Comparison of ENCODE assay signal across 10 cellular contexts in genomic region chr6:116251568-116252384, GRCh38. TPM values are rescaled to one million over a fixed set of nuclear protein-coding genes. Genes with fewer than 3 reads are reported as not detected.
DNase-seq lines count a peak whose midpoint lies in the region; ATAC-seq and TF ChIP-seq lines count a peak whose summit lies in the region.
"Had no signal": no experiment of that assay in that cellular context is flagged by ENCODE, and none has a peak within 500 bp of the region (broad histone marks: within the 10 kb centered on the region; RNA-seq: fewer than 3 reads in every experiment).

No MANE protein-coding gene starts in this region.

- CTCF ChIA-PET in CD4-positive, alpha-beta memory T cell (lab: Charles Lee; ENCODE audit: partially characterized antibody): interaction anchor here (0.8 to 5.3 kb wide), 3 partner anchors 18 to 36 kb away, joined by 3 to 28 read pairs (median 5); no protein-coding TSS in a partner anchor
- CTCF ChIA-PET in naive thymus-derived CD4-positive, alpha-beta T cell (lab: Charles Lee): no interaction called here

- H3F3A ChIP-seq in Loucy (ENCODE audit: low read depth): no peaks in the 10 kb centered on the region

- no peak for ATAC-seq in naive thymus-derived CD4-positive, alpha-beta T cell

- no peaks in the 10 kb centered on the region for H3K36me3 ChIP-seq in CD4-positive, alpha-beta memory T cell (ENCODE audit: insufficient read depth, low read length)
- H3K36me3 ChIP-seq in Loucy (ENCODE audit: insufficient read depth, low read length): no peaks in the 10 kb centered on the region
- no peaks in the 10 kb centered on the region for H3K36me3 ChIP-seq in naive thymus-derived CD4-positive, alpha-beta T cell (ENCODE audit: control insufficient read depth in 2 of 3, insufficient read depth in 3 of 3, low read length in 3 of 3)

- H3K27ac ChIP-seq in CD4-positive, alpha-beta memory T cell (ENCODE audit: low read depth, low read length): peak overlapping the region; percentile 97
- peak overlapping the region; percentile 33 for H3K27ac ChIP-seq in cingulate gyrus (ENCODE audit: low read depth, low read length)
- H3K27ac ChIP-seq in naive thymus-derived CD4-positive, alpha-beta T cell (ENCODE audit: low read depth, low read length): no peak overlapping the region

- H3K9me3 ChIP-seq in CD4-positive, alpha-beta memory T cell (ENCODE audit: control insufficient read depth in 1 of 2, low read length in 2 of 2): no peaks in the 10 kb centered on the region
- no peaks in the 10 kb centered on the region for H3K9me3 ChIP-seq in Loucy (ENCODE audit: insufficient read depth, low read depth, low read length)
- no peaks in the 10 kb centered on the region for H3K9me3 ChIP-seq in naive thymus-derived CD4-positive, alpha-beta T cell (ENCODE audit: control insufficient read depth in 2 of 3, low read length in 3 of 3)

- H3K9me2 ChIP-seq in Loucy (replicated peaks; ENCODE audit: low read depth, low read length): no peaks in the 10 kb centered on the region

- H3K4me3 ChIP-seq in CD4-positive, alpha-beta memory T cell (ENCODE audit: low read length in 2 of 2): no peak overlapping the region
- H3K4me3 ChIP-seq in Loucy (ENCODE audit: low read length, poor library complexity, severe bottlenecking): peak overlapping the region; percentile 83
- H3K4me3 ChIP-seq in naive thymus-derived CD4-positive, alpha-beta T cell (ENCODE audit: low read length): no peak overlapping the region

- peaks cover 0 to 8% of the 10 kb centered on the region in 2 donors for H3K36me3 Mint-ChIP-seq in CD4-positive, alpha-beta memory T cell
- H3K36me3 Mint-ChIP-seq in naive thymus-derived CD4-positive, alpha-beta T cell: peaks cover 0 to 11% (median 4%) of the 10 kb centered on the region in 5 donors

- peak overlapping the region; percentile 50 for H3K9ac ChIP-seq in Loucy (ENCODE audit: low read depth, low read length, poor library complexity, severe bottlenecking)

- H3K4me1 ChIP-seq in CD4-positive, alpha-beta memory T cell (ENCODE audit: insufficient read depth, low read length): peaks cover 45% of the 10 kb centered on the region
- peaks cover 68% of the 10 kb centered on the region for H3K4me1 ChIP-seq in Loucy (ENCODE audit: insufficient read depth, low read length, poor library complexity, severe bottlenecking)
- H3K4me1 ChIP-seq in naive thymus-derived CD4-positive, alpha-beta T cell (ENCODE audit: control insufficient read depth in 2 of 2, insufficient read depth in 2 of 2, low read length in 2 of 2): peaks cover 27 to 36% of the 10 kb centered on the region in 2 donors

- H4K20me1 ChIP-seq in Loucy (ENCODE audit: insufficient read depth, low read length, poor library complexity, severe bottlenecking): no peaks in the 10 kb centered on the region

- no peaks in the 10 kb centered on the region for H3K27me3 ChIP-seq in CD4-positive, alpha-beta memory T cell (ENCODE audit: insufficient read depth, low read length)
- H3K27me3 ChIP-seq in Loucy (ENCODE audit: insufficient read depth, low read length, poor library complexity, severe bottlenecking): no peaks in the 10 kb centered on the region
- no peaks in the 10 kb centered on the region for H3K27me3 ChIP-seq in naive thymus-derived CD4-positive, alpha-beta T cell (ENCODE audit: control insufficient read depth in 2 of 2, insufficient read depth in 2 of 2, low read length in 2 of 2)

- H3K79me2 ChIP-seq in Loucy (ENCODE audit: insufficient read depth, low read length): peaks cover 54% of the 10 kb centered on the region

- POLR2A ChIA-PET in CD4-positive, alpha-beta memory T cell (lab: Charles Lee; ENCODE audit: partially characterized antibody): interaction anchor here (4.6 kb wide), 1 partner anchor 27 kb away, joined by 79 read pairs; the partner anchor contains the start of gene TSPYL1
- POLR2A ChIA-PET in naive thymus-derived CD4-positive, alpha-beta T cell (lab: Charles Lee): interaction anchor here (1.0 to 7.3 kb wide), 2 partner anchors 28 to 151 kb away, joined by 4 to 67 read pairs; partner anchors contain the start of genes NT5DC1 and TSPYL1

- H2AFZ ChIP-seq in Loucy (ENCODE audit: low read length): no peak overlapping the region

- no peak for DNase-seq in CD4-positive, alpha-beta memory T cell
- DNase-seq in naive thymus-derived CD4-positive, alpha-beta T cell: no peak
- DNase-seq in NCI-H128 (lab: John Stamatoyannopoulos, UW; ENCODE audit: unreplicated experiment) (no peak), NCI-H2107 treated with DMSO at 0.1 percent for 48 hours (lab: John Stamatoyannopoulos, UW; ENCODE audit: unreplicated experiment) (no peak), GM10266 (ENCODE audit: extremely low spot score) (no peak)
- no peak for DNase-seq in stimulated activated CD4-positive, alpha-beta T cell treated with anti-CD3 and anti-CD28 coated beads, Interleukin-15, amount 100 ng/mL, for 24 hours
- DNase-seq: activated naive CD4-positive, alpha-beta T cell treated with anti-CD3 and anti-CD28 coated beads, Interleukin-2, amount 10 ng/mL, durations not matched to agents 7 days and 5 days; NCI-H526 treated with DMSO at 0.1 percent for 48 hours had no signal

- peak overlapping the region; percentile 97 for H3K4me2 ChIP-seq in Loucy (ENCODE audit: low read depth, low read length, poor library complexity, severe bottlenecking)

- peaks cover 12 to 38% (median 26%) of the 10 kb centered on the region in 4 donors for H3K4me1 Mint-ChIP-seq in CD4-positive, alpha-beta memory T cell
- H3K4me1 Mint-ChIP-seq in naive thymus-derived CD4-positive, alpha-beta T cell: peaks cover 10 to 45% (median 27%) of the 10 kb centered on the region in 7 donors

- no peak for TF ChIP-seq CTCF in Loucy (conservative IDR thresholded peaks at IDR 0.05; ENCODE audit: low read length)
- TF ChIP-seq CTCF in GM10266 (IDR thresholded peaks at IDR 0.05; ENCODE audit: control insufficient read depth, insufficient read depth, low read depth, missing control alignments): no peak

- intact Hi-C loops in CD4-positive, alpha-beta memory T cell (cut with micrococcal nuclease): loop anchor here (2.0 to 10.0 kb wide), 2 partner anchors 147 to 429 kb away; partner anchors contain the start of genes KPNA5 and NT5DC1
- intact Hi-C loops in naive thymus-derived CD4-positive, alpha-beta T cell (cut with micrococcal nuclease): loop anchor here (5.0 to 10.0 kb wide), 3 partner anchors 416 to 1353 kb away; partner anchors contain the start of genes DCBLD1 (in 1 of the 2), GOPC (in 1 of the 2) and ZUP1 (in 1 of the 2)

- H3K9me3 Mint-ChIP-seq in CD4-positive, alpha-beta memory T cell: no peaks in the 10 kb centered on the region
- H3K9me3 Mint-ChIP-seq in naive thymus-derived CD4-positive, alpha-beta T cell: peaks cover 0 to 4% (median 0%) of the 10 kb centered on the region in 11 donors
- H3K9me3 Mint-ChIP-seq: activated naive CD4-positive, alpha-beta T cell treated with anti-CD3 and anti-CD28 coated beads, Interleukin-2, amount 10 ng/mL, durations not matched to agents 7 days and 5 days had no signal

- no peaks in the 10 kb centered on the region for H3K27me3 Mint-ChIP-seq in CD4-positive, alpha-beta memory T cell
- no peaks in the 10 kb centered on the region for H3K27me3 Mint-ChIP-seq in naive thymus-derived CD4-positive, alpha-beta T cell
- H3K27me3 Mint-ChIP-seq: activated naive CD4-positive, alpha-beta T cell treated with anti-CD3 and anti-CD28 coated beads, Interleukin-2, amount 10 ng/mL, durations not matched to agents 7 days and 5 days had no signal

- H3K4me3 Mint-ChIP-seq in CD4-positive, alpha-beta memory T cell: peak overlapping the region in 5 of 8 donors; percentile 56 to 78 (median 64)
- peak overlapping the region in 7 of 10 donors; percentile 12 to 78 (median 55) for H3K4me3 Mint-ChIP-seq in naive thymus-derived CD4-positive, alpha-beta T cell
- H3K4me3 Mint-ChIP-seq: activated naive CD4-positive, alpha-beta T cell treated with anti-CD3 and anti-CD28 coated beads, Interleukin-2, amount 10 ng/mL, durations not matched to agents 7 days and 5 days had no signal

- peak overlapping the region in 5 of 7 donors; percentile 26 to 85 (median 74) for H3K27ac Mint-ChIP-seq in CD4-positive, alpha-beta memory T cell
- H3K27ac Mint-ChIP-seq in naive thymus-derived CD4-positive, alpha-beta T cell: peak overlapping the region in 7 of 9 donors; percentile 47 to 88 (median 67)

RNA-seq across cellular contexts. Expression of gene TSPYL4, which starts 2.1 kb away (rescaled TPM):
- total RNA-seq in CD4-positive, alpha-beta memory T cell: 10 to 100 TPM; 22.3 to 23.0 TPM
- 10 to 100 TPM in 1 of 2 donors, 1 to 10 TPM in 1; 8.0 to 14.8 TPM for polyA plus RNA-seq in CD4-positive, alpha-beta memory T cell
- 10 to 100 TPM; 18.2 to 58.2 (median 21.5) TPM for total RNA-seq in naive thymus-derived CD4-positive, alpha-beta T cell
- polyA plus RNA-seq in naive thymus-derived CD4-positive, alpha-beta T cell: 10 to 100 TPM in 1 of 2 donors, 1 to 10 TPM in 1; 9.7 to 19.3 TPM

RNA-seq across cellular contexts. Expression of gene TSPYL1, which starts 28.0 kb away (rescaled TPM):
- total RNA-seq in CD4-positive, alpha-beta memory T cell: 100 to 1,000 TPM; 107 to 109 TPM
- 10 to 100 TPM; 41.8 to 62.0 TPM for polyA plus RNA-seq in CD4-positive, alpha-beta memory T cell
- total RNA-seq in naive thymus-derived CD4-positive, alpha-beta T cell: 100 to 1,000 TPM in 3 of 5 experiments, 10 to 100 TPM in 2; 42.8 to 226 (median 104) TPM
- 10 to 100 TPM; 34.9 to 43.9 TPM for polyA plus RNA-seq in naive thymus-derived CD4-positive, alpha-beta T cell
